ENCODE assay signal across 8 cellular contexts in genomic region chr6:143060354-143060805, GRCh38. TPM values are rescaled to one million over a fixed set of nuclear protein-coding genes. Genes with fewer than 3 reads are reported as not detected.
A peak's percentile ranks its signal among the peaks of the same experiment; 100 is the strongest.
DNase-seq lines count a peak whose midpoint lies in the region; ATAC-seq and TF ChIP-seq lines count a peak whose summit lies in the region.

No MANE protein-coding gene starts in this region.

- no peaks in the 10 kb centered on the region for H3K27me3 ChIP-seq in right cardiac atrium (ENCODE audit: control insufficient read depth, insufficient read depth)
- H3K27me3 ChIP-seq in uterus = no peaks in the 10 kb centered on the region

- H3K9me3 ChIP-seq in ES-I3 (ENCODE audit: control insufficient read depth, insufficient read depth, low read length) (no peaks in the 10 kb centered on the region), right cardiac atrium (ENCODE audit: control insufficient read depth, low read length) (no peaks in the 10 kb centered on the region), uterus (no peaks in the 10 kb centered on the region)

- peak overlapping the region; percentile 94 for H3K27ac Mint-ChIP-seq in T-helper 1 cell treated with Interleukin-12 subunit alpha and Interleukin-12 subunit beta and Interleukin-4 antibody, amounts not matched to agents 30 μg/mL and 1 μg/mL, for 36 hours

- TF ChIP-seq CTCF in uterus (IDR thresholded peaks at IDR 0.05) = peak in 1 of 4 experiments; percentile 6

- H3K4me3 ChIP-seq in right cardiac atrium (ENCODE audit: low read length) (peak overlapping the region; percentile 88), uterus (peak overlapping the region; percentile 86 to 93)

- no peaks in the 10 kb centered on the region for H3K9me3 Mint-ChIP-seq in T-helper 1 cell treated with Interleukin-12 subunit alpha and Interleukin-12 subunit beta and Interleukin-4 antibody, amounts not matched to agents 30 μg/mL and 1 μg/mL, for 36 hours

- ATAC-seq in GM21786 (IDR thresholded peaks at IDR 0.05; ENCODE audit: unreplicated experiment) (peak; percentile 59), right cardiac atrium (peak; percentile 94 to 95)

- peak overlapping the region; percentile 97 for H3K27ac ChIP-seq in right cardiac atrium (ENCODE audit: low read length)
- H3K27ac ChIP-seq in uterus = peak overlapping the region; percentile 80 to 91

- H3K36me3 ChIP-seq in ES-I3 (ENCODE audit: insufficient read depth, low read length) (no peaks in the 10 kb centered on the region), uterus (no peaks in the 10 kb centered on the region)

- H3K9ac ChIP-seq in ES-I3 (ENCODE audit: low read depth, low read length) = peak overlapping the region; percentile 58

- intact Hi-C loops in right cardiac atrium (cut with DNase I) (no loop called here), uterus (cut with DNase I; ENCODE audit: low total_unique reads) (no loop called here)

- peaks cover 26% of the 10 kb centered on the region for H3K4me1 Mint-ChIP-seq in T-helper 1 cell treated with Interleukin-12 subunit alpha and Interleukin-12 subunit beta and Interleukin-4 antibody, amounts not matched to agents 30 μg/mL and 1 μg/mL, for 36 hours (ENCODE audit: low read depth)

- TF ChIP-seq POLR2A in uterus (IDR thresholded peaks at IDR 0.05) = peak in 1 of 2 donors; percentile 62

- no peaks in the 10 kb centered on the region for H3K27me3 Mint-ChIP-seq in T-helper 1 cell treated with Interleukin-12 subunit alpha and Interleukin-12 subunit beta and Interleukin-4 antibody, amounts not matched to agents 30 μg/mL and 1 μg/mL, for 36 hours (ENCODE audit: low read depth)

- no peaks in the 10 kb centered on the region for H3K36me3 Mint-ChIP-seq in T-helper 1 cell treated with Interleukin-12 subunit alpha and Interleukin-12 subunit beta and Interleukin-4 antibody, amounts not matched to agents 30 μg/mL and 1 μg/mL, for 36 hours (ENCODE audit: low read depth)

- DNase-seq in KG1 (lab: John Stamatoyannopoulos, UW) = peak; percentile 64
- DNase-seq in amygdala (lab: John Stamatoyannopoulos, UW) = peak in 55 of 56 donors; percentile 20 to 90 (median 74)
- peak; percentile 91 to 94 (median 93) for DNase-seq in right cardiac atrium
- peak; percentile 51 for DNase-seq in pulmonary artery endothelial cell (ENCODE audit: low read depth, low spot score)
- peak; percentile 69 to 73 for DNase-seq in uterus

- H3K4me1 ChIP-seq in ES-I3 (ENCODE audit: insufficient read depth, low read length) (peaks cover 36% of the 10 kb centered on the region), right cardiac atrium (ENCODE audit: control insufficient read depth, insufficient read depth, low read length) (peaks cover 2% of the 10 kb centered on the region), uterus (peaks cover 0 to 4% of the 10 kb centered on the region in 2 donors)

- H3K4me3 Mint-ChIP-seq in T-helper 1 cell treated with Interleukin-12 subunit alpha and Interleukin-12 subunit beta and Interleukin-4 antibody, amounts not matched to agents 30 μg/mL and 1 μg/mL, for 36 hours = peak overlapping the region; percentile 92

- WGBS in right cardiac atrium = under 1% methylated on average over 49 of the region's 52 CpGs

RNA-seq across cellular contexts. Expression of gene AIG1, which starts 0.3 kb away (rescaled TPM):
- total RNA-seq in right cardiac atrium (10 to 100 TPM; 44.4 to 54.9 (median 48.5) TPM), pulmonary artery endothelial cell (16.9 and 19.3 TPM in 2 replicates), uterus (10 to 100 TPM in 3 of 4 donors, 1 to 10 TPM in 1; 6.9 to 36.6 (median 27.8) TPM)
- polyA plus RNA-seq in right cardiac atrium = 69.8 TPM

Comparison
In these comparisons a context has a peak if more than half of its experiments do, and no peak if none do; other contexts are left out.
1. Peak in every context shown above with its lines: DNase-seq, ATAC-seq, H3K4me3 ChIP-seq and H3K27ac ChIP-seq.